Comparison of ENCODE assay signal across 7 cellular contexts in genomic region chr14:21225164-21225563, GRCh38. TPM values are rescaled to one million over a fixed set of nuclear protein-coding genes. Genes with fewer than 3 reads are reported as not detected.
"Had no signal": no experiment of that assay in that cellular context is flagged by ENCODE, and none has a peak within 500 bp of the region (broad histone marks: within the 10 kb centered on the region; RNA-seq: fewer than 3 reads in every experiment).

No MANE protein-coding gene starts in this region.

RNA-seq across cellular contexts. Expression of gene RPGRIP1, which starts 54.7 kb away (rescaled TPM):
- total RNA-seq: activated CD4-positive, alpha-beta T cell treated with anti-CD3 and anti-CD28 coated beads, Interleukin-2, amount 10 ng/mL, durations not matched to agents 24 days and 14 days; activated CD8-positive, alpha-beta T cell treated with anti-CD3 and anti-CD28 coated beads, Interleukin-2, amount 10 ng/mL, durations not matched to agents 7 days and 5 days; activated naive CD8-positive, alpha-beta T cell treated with anti-CD3 and anti-CD28 coated beads, Interleukin-2, amount 10 ng/mL, durations not matched to agents 7 days and 5 days; activated T-helper 1 cell treated with anti-CD3 and anti-CD28 coated beads, Interleukin-12 subunit alpha, Interleukin-12 subunit beta, Interleukin-2, Interleukin-4 antibody, amounts not matched to agents 30 ng/mL and 10 ng/mL and 1 ng/mL, durations not matched to agents 14 hours and 24 hours and 36 hours; ascending aorta; cardiac septum; MCF 10A had no signal
